ENCODE assay signal across 26 cellular contexts in the genomic region with DNA sequence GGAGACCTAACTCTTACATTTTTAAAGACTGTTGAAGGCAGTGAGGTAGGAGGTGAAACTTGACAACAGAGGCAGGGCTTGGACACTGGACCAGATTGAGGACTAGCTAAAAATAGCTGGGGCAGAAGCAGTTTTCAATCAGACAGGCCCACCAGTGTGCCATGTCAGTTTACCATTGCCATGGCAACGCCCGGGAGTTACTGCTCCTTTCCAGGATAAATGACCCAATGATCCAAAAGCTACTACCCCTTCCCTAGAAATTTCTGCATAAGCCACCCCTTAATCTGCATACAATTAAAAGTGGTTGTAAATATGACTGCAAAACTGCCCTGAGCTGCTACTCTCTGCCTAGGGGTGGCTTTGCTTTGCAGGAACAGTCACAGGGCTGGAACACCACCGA.
"Had no signal": no experiment of that assay in that cellular context is flagged by ENCODE, and none has a peak within 500 bp of the region (broad histone marks: within the 10 kb centered on the region; RNA-seq: fewer than 3 reads in every experiment).

No MANE protein-coding gene starts in this region.

- DNase-seq: cerebellar nuclear complex; dorsolateral prefrontal cortex; effector CD4-positive, alpha-beta T cell; foreskin fibroblast; gastrocnemius medialis; head of caudate nucleus; kidney; left lung; mesenchymal stem cell; midbrain; naive thymus-derived CD4-positive, alpha-beta T cell; pancreas; stimulated activated CD4-positive, alpha-beta T cell treated with anti-CD3 and anti-CD28 coated beads, Interleukin-12 subunit alpha, Interleukin-12 subunit beta, amount 100 ng/mL, for 4 hours; stimulated activated CD4-positive, alpha-beta T cell treated with anti-CD3 and anti-CD28 coated beads, Interleukin-1b, Interleukin-23, amount 100 ng/mL, for 48 hours; stimulated activated CD4-positive, alpha-beta T cell treated with anti-CD3 and anti-CD28 coated beads, Interleukin-4, amount 100 ng/mL, for 1 hour; stimulated activated CD8-positive, alpha-beta memory T cell treated with anti-CD3 and anti-CD28 coated beads, Interleukin-4, amount 100 ng/mL, for 48 hours; stimulated activated naive CD4-positive, alpha-beta T cell; stimulated activated naive CD8-positive, alpha-beta T cell treated with anti-CD3 and anti-CD28 coated beads, Interleukin-15, amount 100 ng/mL, for 72 hours; transverse colon had no signal

- H3K27ac ChIP-seq: dorsolateral prefrontal cortex, epithelial cell of prostate, gastrocnemius medialis, left lung, neutrophil, pancreas, right atrium auricular region, suprapubic skin, transverse colon had no signal

- H3K9me3 ChIP-seq: gastrocnemius medialis, left lung, neutrophil, pancreas, right atrium auricular region, suprapubic skin, transverse colon had no signal

- FAIRE-seq: pancreas had no signal

- ATAC-seq: esophagus mucosa; gastrocnemius medialis; left lung; naive thymus-derived CD4-positive, alpha-beta T cell; pancreas; sciatic nerve; stimulated activated naive CD8-positive, alpha-beta T cell treated with anti-CD3 and anti-CD28 coated beads, Interleukin-15, amount 100 ng/mL, for 72 hours had no signal

- H3K4me1 ChIP-seq: gastrocnemius medialis, left lung, pancreas, right atrium auricular region, suprapubic skin, transverse colon had no signal

- H3K27me3 ChIP-seq: gastrocnemius medialis, left lung, pancreas, right atrium auricular region, suprapubic skin, transverse colon had no signal

- H3K4me2 ChIP-seq: smooth muscle cell had no signal

- H3K4me3 ChIP-seq: dorsolateral prefrontal cortex, gastrocnemius medialis, left lung, pancreas, right atrium auricular region, smooth muscle cell, suprapubic skin, transverse colon had no signal

- H3K36me3 ChIP-seq: gastrocnemius medialis, left lung, neutrophil, pancreas, right atrium auricular region, suprapubic skin, transverse colon had no signal
